In the genomic region with DNA sequence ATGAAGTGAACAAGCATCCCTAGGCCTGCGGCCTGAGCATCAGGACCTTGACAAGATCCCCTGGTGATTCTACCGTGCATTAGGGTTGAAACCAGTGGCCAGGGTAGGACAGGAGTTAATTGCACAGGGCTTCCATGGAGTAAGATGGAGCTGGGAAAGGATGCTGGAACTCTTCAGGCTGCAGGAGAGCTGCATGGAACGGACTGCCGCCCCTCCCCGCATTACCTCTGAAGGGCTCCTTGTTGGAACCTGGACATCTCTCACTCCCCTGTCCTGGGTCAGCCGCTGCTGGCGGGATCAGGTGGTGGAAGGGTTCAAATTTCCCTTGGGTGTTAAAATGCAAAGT, we compare ENCODE assay signal across 18 cellular contexts.
DNase-seq lines count a peak whose midpoint lies in the region; ATAC-seq, FAIRE-seq and TF ChIP-seq lines count a peak whose summit lies in the region.
"Had no signal": no experiment of that assay in that cellular context is flagged by ENCODE, and none has a peak within 500 bp of the region (broad histone marks: within the 10 kb centered on the region; RNA-seq: fewer than 3 reads in every experiment).

No MANE protein-coding gene starts in this region.

- H3K36me3 Mint-ChIP-seq in Calu3 (ENCODE audit: insufficient read depth, unreplicated experiment) (peaks cover 4% of the 10 kb centered on the region), immature natural killer cell (peaks cover 0 to 11% (median 0%) of the 10 kb centered on the region in 3 donors)
- H3K36me3 Mint-ChIP-seq: memory B cell had no signal

- no peaks in the 10 kb centered on the region for H3K9me2 ChIP-seq in Karpas-422 (replicated peaks; ENCODE audit: insufficient read depth, low read length)

- CTCF ChIA-PET in Calu3 (lab: Charles Lee) = interaction anchor here (0.6 to 2.3 kb wide), 12 partner anchors 14 to 1124 kb away, joined by 3 to 10 read pairs (median 3); partner anchors contain the start of gene ID2

- intact Hi-C loops in Calu3 (cut with micrococcal nuclease; ENCODE audit: unreplicated experiment) = loop anchor here (1.0 to 5.0 kb wide), 4 partner anchors 32 to 156 kb away; no protein-coding TSS in a partner anchor

- ATAC-seq in HG03521 (IDR thresholded peaks at IDR 0.05; ENCODE audit: unreplicated experiment) = no peak
- no peak for ATAC-seq in HG02870 (IDR thresholded peaks at IDR 0.05; ENCODE audit: unreplicated experiment)

- H4K20me1 ChIP-seq in Karpas-422 (ENCODE audit: insufficient read depth, low read depth, low read length) = no peaks in the 10 kb centered on the region

- H3K79me2 ChIP-seq in Karpas-422 (ENCODE audit: low read length) = no peaks in the 10 kb centered on the region

- H3K27me3 ChIP-seq in Karpas-422 (ENCODE audit: low read length) = no peaks in the 10 kb centered on the region
- no peaks in the 10 kb centered on the region for H3K27me3 ChIP-seq in small intestine (ENCODE audit: control insufficient read depth in 2 of 2, insufficient read depth in 2 of 2, low read length in 2 of 2)
- H3K27me3 ChIP-seq: thyroid gland had no signal

- no peak overlapping the region for H3K4me3 ChIP-seq in Karpas-422 (ENCODE audit: low read length)
- no peak overlapping the region for H3K4me3 ChIP-seq in small intestine (ENCODE audit: low read depth in 1 of 2, low read length in 2 of 2)
- H3K4me3 ChIP-seq: prostate gland, thyroid gland had no signal

- H3K4me2 ChIP-seq in Karpas-422 (ENCODE audit: low read depth, low read length, poor library complexity, severe bottlenecking) = peak overlapping the region; percentile 56

- no peak overlapping the region for H3K9ac ChIP-seq in Karpas-422 (ENCODE audit: low read length)

- H3K36me3 ChIP-seq in Karpas-422 (ENCODE audit: insufficient read depth, low read length) = no peaks in the 10 kb centered on the region
- no peaks in the 10 kb centered on the region for H3K36me3 ChIP-seq in small intestine (ENCODE audit: control insufficient read depth in 2 of 2, insufficient read depth in 2 of 2, low read length in 2 of 2)
- H3K36me3 ChIP-seq: prostate gland, thyroid gland had no signal

- WGBS in small intestine, 3 donors = 76 to 80% (median 77%) methylated on average over 7 of the region's 7 CpGs

- H3K27ac ChIP-seq in Karpas-422 (ENCODE audit: low read length) (no peak overlapping the region), small intestine (ENCODE audit: low read depth in 1 of 2, low read length in 1 of 2) (peak overlapping the region; percentile 9 to 90)

- H3K4me1 ChIP-seq in Karpas-422 (ENCODE audit: low read length) = peaks cover 34% of the 10 kb centered on the region
- H3K4me1 ChIP-seq in small intestine (ENCODE audit: control insufficient read depth in 2 of 2, insufficient read depth in 1 of 2, low read depth in 1 of 2, low read length in 1 of 2) = peaks cover 2 to 14% of the 10 kb centered on the region in 2 donors

- TF ChIP-seq CTCF in Calu3 (IDR thresholded peaks at IDR 0.05; ENCODE audit: unreplicated experiment) = no peak

- FAIRE-seq in small intestine (lab: Jason Lieb, UNC) = no peak

- H3K4me3 Mint-ChIP-seq in Calu3 (ENCODE audit: low read depth, unreplicated experiment) = peak overlapping the region; percentile 53
- H3K4me3 Mint-ChIP-seq in immature natural killer cell = peak overlapping the region in 4 of 5 donors; percentile 56 to 80 (median 68)
- H3K4me3 Mint-ChIP-seq: activated CD4-positive, alpha-beta memory T cell treated with anti-CD3 and anti-CD28 coated beads for 36 hours; naive thymus-derived CD4-positive, alpha-beta T cell had no signal

- no peaks in the 10 kb centered on the region for H3K27me3 Mint-ChIP-seq in Calu3 (ENCODE audit: unreplicated experiment)
- peaks cover 4 to 12% (median 6%) of the 10 kb centered on the region in 3 donors for H3K27me3 Mint-ChIP-seq in immature natural killer cell (ENCODE audit: low read depth in 3 of 3)
- H3K27me3 Mint-ChIP-seq: activated CD4-positive, alpha-beta memory T cell treated with anti-CD3 and anti-CD28 coated beads for 36 hours; naive thymus-derived CD4-positive, alpha-beta T cell had no signal

- peaks cover 54% of the 10 kb centered on the region for H3K4me1 Mint-ChIP-seq in Calu3 (ENCODE audit: low read depth, unreplicated experiment)
- H3K4me1 Mint-ChIP-seq in immature natural killer cell = peaks cover 79 to 81% of the 10 kb centered on the region in 2 donors

- peak overlapping the region; percentile 72 for H3K27ac Mint-ChIP-seq in Calu3 (ENCODE audit: unreplicated experiment)
- H3K27ac Mint-ChIP-seq in immature natural killer cell = peak overlapping the region; percentile 79 to 99 (median 88)
- H3K27ac Mint-ChIP-seq: activated CD4-positive, alpha-beta memory T cell treated with anti-CD3 and anti-CD28 coated beads for 36 hours; memory B cell; naive thymus-derived CD4-positive, alpha-beta T cell had no signal

- DNase-seq in Calu3 = no peak
- DNase-seq in Karpas-422 = no peak
- no peak for DNase-seq in immature natural killer cell
- no peak for DNase-seq in small intestine
- no peak for DNase-seq in AG08395 (ENCODE audit: low spot score)
- DNase-seq in activated CD4-positive, alpha-beta T cell treated with anti-CD3 and anti-CD28 coated beads, Interleukin-2, amount 50 U/mL, for 1 hour = no peak
- DNase-seq: activated CD4-positive, alpha-beta memory T cell treated with anti-CD3 and anti-CD28 coated beads for 36 hours; activated naive CD4-positive, alpha-beta T cell treated with Interleukin-2 at 50 U/mL for 16 hours; foreskin melanocyte; naive thymus-derived CD4-positive, alpha-beta T cell; NCI-H1694; NCI-H446; stimulated activated CD4-positive, alpha-beta T cell treated with anti-CD3 and anti-CD28 coated beads, Interleukin-12 subunit alpha, Interleukin-12 subunit beta, amount 100 ng/mL, for 4 hours had no signal

- no peaks in the 10 kb centered on the region for H3K9me3 ChIP-seq in Karpas-422 (ENCODE audit: low read length)
- H3K9me3 ChIP-seq in small intestine (ENCODE audit: control insufficient read depth, low read depth) = no peaks in the 10 kb centered on the region
- H3K9me3 ChIP-seq: prostate gland, thyroid gland had no signal

- BruUV-seq in Calu3 (replicated peaks; lab: Mats Ljungman, UMichigan) = no TSS peak

- H2AFZ ChIP-seq in Karpas-422 (ENCODE audit: low read length) = no peak overlapping the region

- H3K9me3 Mint-ChIP-seq in Calu3 (ENCODE audit: low read depth, unreplicated experiment) = no peaks in the 10 kb centered on the region
- H3K9me3 Mint-ChIP-seq in immature natural killer cell = no peaks in the 10 kb centered on the region
- H3K9me3 Mint-ChIP-seq: activated CD4-positive, alpha-beta memory T cell treated with anti-CD3 and anti-CD28 coated beads for 36 hours; memory B cell had no signal
